ENCODE assay signal across 24 cellular contexts in the genomic region with DNA sequence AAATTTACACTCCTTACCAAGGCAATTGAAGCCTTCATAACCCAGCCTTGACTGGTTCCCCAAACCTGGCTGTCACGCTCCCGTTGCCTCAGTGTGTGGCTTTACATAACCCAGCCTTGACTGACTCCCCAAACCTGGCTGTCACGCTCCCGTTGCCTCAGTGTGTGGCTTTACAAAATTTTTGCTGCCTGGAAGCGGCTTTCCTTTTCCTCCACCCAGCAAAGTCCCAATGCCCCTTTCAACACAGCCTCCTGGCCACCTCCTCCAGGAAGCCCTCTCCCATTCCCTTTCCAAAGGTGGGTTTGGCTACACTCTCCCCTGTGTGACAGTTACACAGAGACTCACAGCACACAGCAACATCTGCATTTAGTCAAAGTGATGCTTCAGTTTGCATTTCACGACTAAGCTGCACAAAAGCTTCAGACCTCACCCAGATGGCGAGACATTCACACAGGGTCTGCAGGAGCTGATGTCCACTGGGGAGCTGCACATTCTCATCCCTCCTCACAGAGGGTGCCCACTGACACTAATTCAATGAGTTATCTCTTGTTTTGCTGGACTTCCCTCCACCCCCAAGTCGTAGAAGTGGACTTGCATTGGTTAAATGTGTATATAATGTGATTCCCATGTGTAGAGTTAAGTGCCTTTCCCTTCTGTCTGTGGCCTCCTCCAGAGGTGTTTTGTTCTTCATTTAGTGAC.
A peak's percentile ranks its signal among the peaks of the same experiment; 100 is the strongest.
DNase-seq lines count a peak whose midpoint lies in the region; ATAC-seq and TF ChIP-seq lines count a peak whose summit lies in the region.
"Had no signal": no experiment of that assay in that cellular context is flagged by ENCODE, and none has a peak within 500 bp of the region (broad histone marks: within the 10 kb centered on the region; RNA-seq: fewer than 3 reads in every experiment).

No MANE protein-coding gene starts in this region.

- peaks cover 0 to 36% (median 0%) of the 10 kb centered on the region in 3 donors for H3K27me3 ChIP-seq in stomach
- H3K27me3 ChIP-seq: upper lobe of left lung had no signal

- no peaks in the 10 kb centered on the region for H3K9me3 ChIP-seq in stomach
- H3K9me3 ChIP-seq: upper lobe of left lung had no signal

- H3K4me3 Mint-ChIP-seq in activated T-cell treated with anti-CD3 and anti-CD28 coated beads, Interleukin-2, amount 50 U/mL, for 24 hours, result no peak overlapping the region
- H3K4me3 Mint-ChIP-seq: activated B cell treated with CpG ODN at 0.5 μM for 24 hours; activated naive CD8-positive, alpha-beta T cell; activated T-helper 17 cell treated with anti-CD3 and anti-CD28 coated beads, Interleukin-2, amount 50 U/mL, for 72 hours; B cell; naive thymus-derived CD8-positive, alpha-beta T cell had no signal

- TF ChIP-seq EP300 in stomach (IDR thresholded peaks at IDR 0.05), result no peak

- TF ChIP-seq CTCF in stomach (IDR thresholded peaks at IDR 0.05), result no peak

- H3K9me3 Mint-ChIP-seq in activated T-cell treated with anti-CD3 and anti-CD28 coated beads, Interleukin-2, amount 50 U/mL, for 24 hours, result no peaks in the 10 kb centered on the region
- H3K9me3 Mint-ChIP-seq: activated B cell treated with CpG ODN at 0.5 μM for 24 hours; activated T-helper 17 cell treated with anti-CD3 and anti-CD28 coated beads, Interleukin-2, amount 50 U/mL, for 72 hours had no signal

- TF ChIP-seq POLR2A in stomach (IDR thresholded peaks at IDR 0.05), result no peak

- no peaks in the 10 kb centered on the region for H3K36me3 ChIP-seq in stomach
- H3K36me3 ChIP-seq: upper lobe of left lung had no signal

- H3K27ac ChIP-seq in stomach, result no peak overlapping the region
- H3K27ac ChIP-seq: KMS-11 had no signal

- 79 to 89% (median 85%) methylated on average over 8 of the region's 8 CpGs for WGBS in stomach, 5 donors

- no peaks in the 10 kb centered on the region for H3K36me3 Mint-ChIP-seq in activated T-cell treated with anti-CD3 and anti-CD28 coated beads, Interleukin-2, amount 50 U/mL, for 24 hours (ENCODE audit: low read depth)
- H3K36me3 Mint-ChIP-seq: activated naive CD8-positive, alpha-beta T cell; naive thymus-derived CD8-positive, alpha-beta T cell had no signal

- peak; percentile 2 for DNase-seq in activated T-cell treated with anti-CD3 and anti-CD28 coated beads, Interleukin-2, amount 50 U/mL, for 24 hours
- DNase-seq in activated T-cell treated with anti-CD3 and anti-CD28 coated beads, Interleukin-2, amount 50 U/mL, for 48 hours, result no peak
- peak; percentile 15 for DNase-seq in SKM-1 (lab: John Stamatoyannopoulos, UW; ENCODE audit: unreplicated experiment)
- peak; percentile 27 for DNase-seq in islet precursor cell
- DNase-seq in stomach, result peak; percentile 22
- DNase-seq in nucleus accumbens (lab: John Stamatoyannopoulos, UW), result no peak
- DNase-seq: activated B cell treated with CpG ODN at 0.5 μM for 24 hours; activated CD4-positive, alpha-beta T cell treated with anti-CD3 and anti-CD28 coated beads, Interleukin-2, amount 50 U/mL, for 4 hours; DMS53; GOT3; midbrain; NCI-H1694; NCI-H2171; NCI-H510A treated with DMSO at 0.1 percent for 48 hours; stimulated activated CD4-positive, alpha-beta T cell treated with anti-CD3 and anti-CD28 coated beads, Interleukin-15, amount 100 ng/mL, for 24 hours had no signal

- H3K4me1 Mint-ChIP-seq in activated T-cell treated with anti-CD3 and anti-CD28 coated beads, Interleukin-2, amount 50 U/mL, for 24 hours (ENCODE audit: low read depth), result no peaks in the 10 kb centered on the region
- H3K4me1 Mint-ChIP-seq: activated B cell treated with CpG ODN at 0.5 μM for 24 hours; activated T-helper 17 cell treated with anti-CD3 and anti-CD28 coated beads, Interleukin-2, amount 50 U/mL, for 72 hours; B cell had no signal

- H3K27ac Mint-ChIP-seq in activated T-cell treated with anti-CD3 and anti-CD28 coated beads, Interleukin-2, amount 50 U/mL, for 24 hours, result no peak overlapping the region
- H3K27ac Mint-ChIP-seq: activated B cell treated with CpG ODN at 0.5 μM for 24 hours; activated naive CD8-positive, alpha-beta T cell; activated T-helper 17 cell treated with anti-CD3 and anti-CD28 coated beads, Interleukin-2, amount 50 U/mL, for 72 hours; B cell; naive thymus-derived CD8-positive, alpha-beta T cell had no signal

- H3K4me1 ChIP-seq in stomach, result peaks cover 0 to 12% (median 3%) of the 10 kb centered on the region in 4 donors

- intact Hi-C loops in stomach (cut with DNase I; ENCODE audit: low total_unique reads), result no loop called here

- ATAC-seq in HG03175 (IDR thresholded peaks at IDR 0.05; ENCODE audit: unreplicated experiment) (no peak), GM18502 (IDR thresholded peaks at IDR 0.05; ENCODE audit: poor library complexity, unreplicated experiment) (no peak)
- ATAC-seq: activated T-helper 17 cell treated with anti-CD3 and anti-CD28 coated beads, Interleukin-2, amount 50 U/mL, for 72 hours; naive thymus-derived CD8-positive, alpha-beta T cell; sciatic nerve had no signal

- no peak overlapping the region for H3K4me3 ChIP-seq in stomach
- H3K4me3 ChIP-seq: upper lobe of left lung had no signal

- H3K27me3 Mint-ChIP-seq in activated T-cell treated with anti-CD3 and anti-CD28 coated beads, Interleukin-2, amount 50 U/mL, for 24 hours, result peaks cover 16% of the 10 kb centered on the region

Comparison
In these comparisons a context has a peak if more than half of its experiments do, and no peak if none do; other contexts are left out.
1. DNase-seq: peak in activated T-cell treated with anti-CD3 and anti-CD28 coated beads, Interleukin-2, amount 50 U/mL, for 24 hours (single experiment), SKM-1 (single experiment), islet precursor cell (single experiment) and stomach (single experiment); none in activated T-cell treated with anti-CD3 and anti-CD28 coated beads, Interleukin-2, amount 50 U/mL, for 48 hours (0 of 2) and nucleus accumbens (0 of 56).